ENCODE assay signal across 19 cellular contexts in genomic region chr1:76070538-76070937, GRCh38. TPM values are rescaled to one million over a fixed set of nuclear protein-coding genes. Genes with fewer than 3 reads are reported as not detected.
A peak's percentile ranks its signal among the peaks of the same experiment; 100 is the strongest.
DNase-seq lines count a peak whose midpoint lies in the region; FAIRE-seq and TF ChIP-seq lines count a peak whose summit lies in the region.
"Had no signal": no experiment of that assay in that cellular context is flagged by ENCODE, and none has a peak within 500 bp of the region (broad histone marks: within the 10 kb centered on the region; RNA-seq: fewer than 3 reads in every experiment).

No MANE protein-coding gene starts in this region.

- H3K9ac ChIP-seq in astrocyte (ENCODE audit: low read length) (no peak overlapping the region), neural progenitor cell (no peak overlapping the region)

- no peaks in the 10 kb centered on the region for H3K9me3 Mint-ChIP-seq in astrocyte (ENCODE audit: unreplicated experiment)
- H3K9me3 Mint-ChIP-seq in neural progenitor cell, result no peaks in the 10 kb centered on the region

- peaks cover 16% of the 10 kb centered on the region for H3K4me1 ChIP-seq in astrocyte (ENCODE audit: insufficient read depth, low read length)
- H3K4me1 ChIP-seq in ascending aorta, result peaks cover 0 to 11% of the 10 kb centered on the region in 2 donors
- peaks cover 3% of the 10 kb centered on the region for H3K4me1 ChIP-seq in neural progenitor cell

- H3K27ac Mint-ChIP-seq in astrocyte (ENCODE audit: unreplicated experiment) (no peak overlapping the region), neural progenitor cell (no peak overlapping the region)

- FAIRE-seq in astrocyte (lab: Jason Lieb, UNC), result no peak
- FAIRE-seq: GM12878, HepG2 had no signal

- no peaks in the 10 kb centered on the region for H4K20me1 ChIP-seq in astrocyte (ENCODE audit: insufficient read depth, low read length)
- H4K20me1 ChIP-seq in neural progenitor cell (ENCODE audit: low read depth), result no peaks in the 10 kb centered on the region

- no peaks in the 10 kb centered on the region for H3K27me3 ChIP-seq in astrocyte (ENCODE audit: insufficient read depth, low read length)
- no peaks in the 10 kb centered on the region for H3K27me3 ChIP-seq in ascending aorta
- H3K27me3 ChIP-seq in neural progenitor cell, result peaks cover 8% of the 10 kb centered on the region

- H3K4me3 ChIP-seq in astrocyte (ENCODE audit: insufficient read depth, low read depth, low read length) (no peak overlapping the region), ascending aorta (no peak overlapping the region), neural progenitor cell (no peak overlapping the region)
- H3K4me3 ChIP-seq: GM12878 had no signal

- intact Hi-C loops in ascending aorta (cut with DNase I), result loop anchor here (5.0 to 10.0 kb wide), 6 partner anchors 286 to 1762 kb away; partner anchors contain the start of genes ACADM, PIGK, RABGGTB and ZZZ3

- peaks cover 3% of the 10 kb centered on the region for H3F3A ChIP-seq in neural progenitor cell (ENCODE audit: low read depth)

- H3K79me2 ChIP-seq in astrocyte (ENCODE audit: insufficient read depth, low read length), result no peaks in the 10 kb centered on the region
- H3K79me2 ChIP-seq in neural progenitor cell (ENCODE audit: low read depth), result peaks cover 8% of the 10 kb centered on the region

- H3K27me3 Mint-ChIP-seq in astrocyte (ENCODE audit: low read depth, unreplicated experiment) (peaks cover 9% of the 10 kb centered on the region), neural progenitor cell (ENCODE audit: insufficient read depth, low read depth) (peaks cover 9% of the 10 kb centered on the region)

- H3K4me3 Mint-ChIP-seq in astrocyte (ENCODE audit: unreplicated experiment) (no peak overlapping the region), neural progenitor cell (no peak overlapping the region)
- H3K4me3 Mint-ChIP-seq: CD14-positive monocyte had no signal

- H3K27ac ChIP-seq in astrocyte (ENCODE audit: low read depth, low read length), result no peak overlapping the region
- no peak overlapping the region for H3K27ac ChIP-seq in ascending aorta
- H3K27ac ChIP-seq in neural progenitor cell, result no peak overlapping the region

- H2AFZ ChIP-seq in astrocyte (ENCODE audit: low read depth, low read length) (no peak overlapping the region), neural progenitor cell (replicated peaks) (no peak overlapping the region)

- H3K9me3 ChIP-seq in astrocyte (ENCODE audit: insufficient read depth, low read depth, low read length), result no peaks in the 10 kb centered on the region
- H3K9me3 ChIP-seq in ascending aorta, result no peaks in the 10 kb centered on the region
- no peaks in the 10 kb centered on the region for H3K9me3 ChIP-seq in neural progenitor cell (ENCODE audit: low read depth)

- TF ChIP-seq CTCF in astrocyte (IDR thresholded peaks at IDR 0.05; ENCODE audit: insufficient read depth, low read depth, low read length) (no peak), ascending aorta (IDR thresholded peaks at IDR 0.05) (no peak), neural progenitor cell (IDR thresholded peaks at IDR 0.05) (no peak)

- DNase-seq in EH (ENCODE audit: low read depth) (peak; percentile 20), M059J (ENCODE audit: low read depth) (peak; percentile 18), astrocyte (ENCODE audit: low read depth) (peak; percentile 48), iris pigment epithelial cell (ENCODE audit: low read depth) (peak; percentile 33), ascending aorta (ENCODE audit: low spot score in 2 of 2) (no peak), neural progenitor cell (ENCODE audit: low spot score) (no peak), midbrain (lab: John Stamatoyannopoulos, UW) (no peak)
- no peak for DNase-seq in activated T-cell treated with anti-CD3 and anti-CD28 coated beads, Interleukin-2, amount 50 U/mL, for 48 hours
- DNase-seq: AML-193, H7, KBM-7, NCI-H1092, NCI-H1436 treated with DMSO at 0.1 percent for 48 hours, NCI-H1930, NCI-H510A, NCI-H748 treated with DMSO at 0.1 percent for 48 hours had no signal

- H3K36me3 ChIP-seq in astrocyte (ENCODE audit: insufficient read depth, low read length) (no peaks in the 10 kb centered on the region), ascending aorta (no peaks in the 10 kb centered on the region), neural progenitor cell (no peaks in the 10 kb centered on the region)

- H3K4me2 ChIP-seq in astrocyte (ENCODE audit: low read length) (no peak overlapping the region), neural progenitor cell (no peak overlapping the region)

- H3K4me1 Mint-ChIP-seq in astrocyte (ENCODE audit: low read depth, unreplicated experiment), result peaks cover 32% of the 10 kb centered on the region
- H3K4me1 Mint-ChIP-seq in neural progenitor cell, result peaks cover 21% of the 10 kb centered on the region

- H3K36me3 Mint-ChIP-seq in astrocyte (ENCODE audit: low read depth, unreplicated experiment) (no peaks in the 10 kb centered on the region), neural progenitor cell (no peaks in the 10 kb centered on the region)
- H3K36me3 Mint-ChIP-seq: CD14-positive monocyte had no signal

RNA-seq across cellular contexts. Expression of gene ST6GALNAC3, which starts 4.0 kb away (rescaled TPM):
- 0.05 TPM in 1 of 2 replicates, not detected in the other for total RNA-seq in M059J (2014; rRNA removed; shearing (Covaris generic))
- 1.8 and 3.2 TPM in 2 replicates for total RNA-seq in astrocyte
- 34.5 TPM for total RNA-seq in ascending aorta
- 13.4 and 23.6 TPM in 2 replicates for total RNA-seq in neural progenitor cell (ENCODE audit: low replicate concordance)
- total RNA-seq: HepG2 had no signal

Comparison
In these comparisons a context has a peak if more than half of its experiments do, and no peak if none do; other contexts are left out.
1. DNase-seq: peak in EH (single experiment), M059J (single experiment), astrocyte (single experiment) and iris pigment epithelial cell (single experiment); none in ascending aorta (0 of 2), activated T-cell treated with anti-CD3 and anti-CD28 coated beads, Interleukin-2, amount 50 U/mL, for 48 hours (0 of 2), neural progenitor cell (single experiment) and midbrain (single experiment).